ENCODE assay signal across 6 cellular contexts in genomic region chr2:157928372-157928771, GRCh38.
"Had no signal": no experiment of that assay in that cellular context is flagged by ENCODE, and none has a peak within 500 bp of the region (broad histone marks: within the 10 kb centered on the region; RNA-seq: fewer than 3 reads in every experiment).

No MANE protein-coding gene starts in this region.

- ATAC-seq: HepG2 had no signal

- H3K36me3 Mint-ChIP-seq: IgD-negative memory B cell had no signal

- DNase-seq: IMR-90, KBM-7 had no signal

- H3K4me3 Mint-ChIP-seq: IgD-negative memory B cell had no signal

- H3K27ac ChIP-seq: HL-60 had no signal

- H3K27ac Mint-ChIP-seq: IgD-negative memory B cell had no signal

- H3K4me1 Mint-ChIP-seq: IgD-negative memory B cell had no signal

- FAIRE-seq: HepG2, HTR-8/SVneo had no signal
